2 cellular contexts compared by ENCODE assay signal in the genomic region with DNA sequence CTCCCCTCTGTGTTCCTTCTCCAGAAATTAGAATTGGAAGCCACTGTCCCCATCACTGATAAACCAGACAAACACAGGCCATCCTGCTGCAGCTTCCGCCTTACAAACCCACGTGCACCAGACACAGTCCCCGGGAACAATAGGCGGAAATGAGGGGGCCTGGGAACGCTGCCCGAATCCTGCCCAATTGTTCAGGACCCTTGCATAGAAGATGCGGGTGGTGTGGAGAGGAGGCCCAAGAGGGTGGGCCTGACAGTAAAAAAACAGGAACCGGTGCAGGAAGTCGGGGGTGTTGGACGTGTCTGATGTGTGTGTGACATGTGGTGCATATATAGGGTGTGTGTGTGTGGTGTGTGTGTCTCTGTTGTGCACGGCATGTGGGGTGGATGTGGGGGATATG.
TF ChIP-seq lines count a peak whose summit lies in the region.

No MANE protein-coding gene starts in this region.

TF ChIP-seq in liver, 16 proteins besides CTCF, POLR2A, EP300 and RAD21:
- no peak for TF ChIP-seq TAF1 (conservative IDR thresholded peaks at IDR 0.05)
- TF ChIP-seq NR2F2 (IDR thresholded peaks at IDR 0.05): peak; percentile 65

TF ChIP-seq in HepG2, 621 proteins besides CTCF, POLR2A, EP300 and RAD21:
- TF ChIP-seq, protein P1, sequence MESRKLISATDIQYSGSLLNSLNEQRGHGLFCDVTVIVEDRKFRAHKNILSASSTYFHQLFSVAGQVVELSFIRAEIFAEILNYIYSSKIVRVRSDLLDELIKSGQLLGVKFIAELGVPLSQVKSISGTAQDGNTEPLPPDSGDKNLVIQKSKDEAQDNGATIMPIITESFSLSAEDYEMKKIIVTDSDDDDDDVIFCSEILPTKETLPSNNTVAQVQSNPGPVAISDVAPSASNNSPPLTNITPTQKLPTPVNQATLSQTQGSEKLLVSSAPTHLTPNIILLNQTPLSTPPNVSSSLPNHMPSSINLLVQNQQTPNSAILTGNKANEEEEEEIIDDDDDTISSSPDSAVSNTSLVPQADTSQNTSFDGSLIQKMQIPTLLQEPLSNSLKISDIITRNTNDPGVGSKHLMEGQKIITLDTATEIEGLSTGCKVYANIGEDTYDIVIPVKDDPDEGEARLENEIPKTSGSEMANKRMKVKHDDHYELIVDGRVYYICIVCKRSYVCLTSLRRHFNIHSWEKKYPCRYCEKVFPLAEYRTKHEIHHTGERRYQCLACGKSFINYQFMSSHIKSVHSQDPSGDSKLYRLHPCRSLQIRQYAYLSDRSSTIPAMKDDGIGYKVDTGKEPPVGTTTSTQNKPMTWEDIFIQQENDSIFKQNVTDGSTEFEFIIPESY (CRISPR knock-in tag; IDR thresholded peaks at IDR 0.05): no peak
- no peak for TF ChIP-seq SPEN (CRISPR knock-in tag; IDR thresholded peaks at IDR 0.05; ENCODE audit: low read depth)
- TF ChIP-seq BCL6 (CRISPR knock-in tag; IDR thresholded peaks at IDR 0.05): no peak
- no peak for TF ChIP-seq PCBP2 (optimal IDR thresholded peaks at IDR 0.05; ENCODE audit: low read depth, low read length, poor library complexity, severe bottlenecking)
- no peak for TF ChIP-seq ZFX (CRISPR knock-in tag; IDR thresholded peaks at IDR 0.05; ENCODE audit: low read depth)
- TF ChIP-seq FOSL2 (CRISPR knock-in tag; IDR thresholded peaks at IDR 0.05): no peak
- no peak for TF ChIP-seq XBP1 (CRISPR knock-in tag; IDR thresholded peaks at IDR 0.05)
